ENCODE assay signal across 8 cellular contexts in the genomic region with DNA sequence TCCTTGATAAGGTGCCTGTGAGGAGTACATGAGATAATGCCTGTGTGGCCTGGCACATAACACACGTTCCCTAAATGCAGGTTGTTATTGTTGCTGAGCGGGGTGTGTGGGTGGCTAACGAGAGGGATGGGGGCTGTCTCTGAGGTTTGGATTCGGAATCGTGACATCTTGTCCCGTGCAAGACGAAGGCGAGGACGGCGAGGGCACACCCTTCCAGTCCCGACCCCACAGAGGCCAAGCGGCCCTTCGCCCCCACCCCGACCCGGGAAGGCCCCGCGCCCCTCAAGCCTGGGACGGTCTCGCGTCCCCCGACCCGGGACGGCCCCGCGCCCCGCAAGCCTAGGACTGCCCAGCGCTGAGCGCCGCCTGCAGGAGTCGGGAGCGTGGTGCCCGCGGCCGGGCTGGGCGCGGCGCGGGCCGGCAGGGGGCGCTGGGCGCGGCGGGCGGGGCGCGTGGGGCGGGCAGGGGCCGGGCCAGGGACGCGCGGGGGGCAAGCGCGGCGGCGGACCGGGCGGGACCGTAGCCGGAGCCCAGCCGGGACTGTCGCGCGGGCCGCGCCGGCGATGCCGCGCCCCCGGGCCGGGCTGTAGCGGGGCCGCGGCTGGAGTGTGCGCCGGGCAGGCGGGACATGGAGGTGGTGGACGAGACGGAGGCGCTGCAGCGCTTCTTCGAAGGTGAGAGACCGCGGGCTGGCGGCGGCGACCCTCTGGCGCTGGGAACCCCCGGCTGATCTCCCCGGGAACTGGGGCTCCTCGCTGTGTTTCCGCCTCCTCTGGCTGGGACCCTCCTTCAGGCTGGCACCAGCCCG. TPM values are rescaled to one million over a fixed set of nuclear protein-coding genes. Genes with fewer than 3 reads are reported as not detected.
A peak's percentile ranks its signal among the peaks of the same experiment; 100 is the strongest.
DNase-seq lines count a peak whose midpoint lies in the region; ATAC-seq and TF ChIP-seq lines count a peak whose summit lies in the region.

A gene (plus strand): TSS at position 520 of the 808 bp plus-strand sequence. CDS start 109 bp downstream, at position 629.

- peak within 1 kb of the TSS; percentile 27 to 34 for H3K4me3 ChIP-seq in left lung

- intact Hi-C loops in left lung (cut with DNase I) = no loop called here

- peak; percentile 19; the same call in 1 of the 2 replicates for TF ChIP-seq RAD21 in Ishikawa (IDR thresholded peaks at IDR 0.05; ENCODE audit: low read depth)

- H3K9me3 ChIP-seq in left lung = no peaks in the 10 kb centered on the region

- TF ChIP-seq CTCF in chondrocyte (IDR thresholded peaks at IDR 0.05) = peak; percentile 78
- TF ChIP-seq CTCF in left lung (IDR thresholded peaks at IDR 0.05) = peak; percentile 16 to 43

- peaks cover 3 to 18% of the 10 kb centered on the region in 2 donors for H3K4me1 ChIP-seq in left lung

- H3K9me3 Mint-ChIP-seq in chondrocyte (ENCODE audit: low read depth) = no peaks in the 10 kb centered on the region

- peaks cover 0 to 44% of the 10 kb centered on the region in 2 donors for H3K27me3 ChIP-seq in left lung

- ATAC-seq in left lung = peak; percentile 69
- no peak for ATAC-seq in HG03457 (IDR thresholded peaks at IDR 0.05; ENCODE audit: unreplicated experiment)
- no peak for ATAC-seq in HG02623 (IDR thresholded peaks at IDR 0.05; ENCODE audit: unreplicated experiment)

- no peaks in the 10 kb centered on the region for H3K36me3 ChIP-seq in left lung

- H3K27me3 Mint-ChIP-seq in chondrocyte (ENCODE audit: low read depth) = peaks cover 4% of the 10 kb centered on the region

- peak; percentile 92 for DNase-seq in GM03348 (ENCODE audit: low spot score)
- DNase-seq in activated CD4-positive, alpha-beta T cell treated with anti-CD3 and anti-CD28 coated beads for 24 hours (ENCODE audit: low read depth in 2 of 2) = peak; percentile 41 to 47
- no peak for DNase-seq in chondrocyte (ENCODE audit: low spot score)
- peak; percentile 40 to 89 for DNase-seq in left lung
- peak in 2 of 3 donors; percentile 29 to 54 for DNase-seq in stimulated activated CD4-positive, alpha-beta T cell treated with anti-CD3 and anti-CD28 coated beads, TNF-alpha, amount 100 ng/mL, for 1 hour (ENCODE audit: low read depth in 3 of 3, low spot score in 1 of 3)

- H3K27ac Mint-ChIP-seq in chondrocyte (ENCODE audit: unreplicated experiment) = no peak within 1 kb of the TSS

- TF ChIP-seq EP300 in Ishikawa (IDR thresholded peaks at IDR 0.05; ENCODE audit: borderline replicate concordance) = no peak

- peak within 1 kb of the TSS; percentile 67 for H3K4me3 Mint-ChIP-seq in chondrocyte (ENCODE audit: unreplicated experiment)

- H3K36me3 Mint-ChIP-seq in chondrocyte (ENCODE audit: low read depth) = no peaks in the 10 kb centered on the region

- H3K27ac ChIP-seq in left lung = no peak within 1 kb of the TSS

- peaks cover 15% of the 10 kb centered on the region for H3K4me1 Mint-ChIP-seq in chondrocyte (ENCODE audit: low read depth)

TF ChIP-seq in Ishikawa, 13 proteins besides CTCF, POLR2A, EP300 and RAD21:
- TF ChIP-seq, protein P1, sequence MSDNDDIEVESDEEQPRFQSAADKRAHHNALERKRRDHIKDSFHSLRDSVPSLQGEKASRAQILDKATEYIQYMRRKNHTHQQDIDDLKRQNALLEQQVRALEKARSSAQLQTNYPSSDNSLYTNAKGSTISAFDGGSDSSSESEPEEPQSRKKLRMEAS (IDR thresholded peaks at IDR 0.05) = peak; percentile 36; the same call in 1 of the 2 replicates
- TF ChIP-seq TCF12 (IDR thresholded peaks at IDR 0.05; ENCODE audit: low read depth) = no peak
- no peak for TF ChIP-seq FOXM1 (IDR thresholded peaks at IDR 0.05; ENCODE audit: borderline replicate concordance, low read depth)
- no peak for TF ChIP-seq YY1 (IDR thresholded peaks at IDR 0.05; ENCODE audit: low read depth)
- TF ChIP-seq CEBPB (IDR thresholded peaks at IDR 0.05) = no peak
- no peak for TF ChIP-seq NFIC (IDR thresholded peaks at IDR 0.05)
- TF ChIP-seq TEAD4 (IDR thresholded peaks at IDR 0.05) = no peak

RNA-seq across cellular contexts. Expression of the gene that starts here (rescaled TPM):
- total RNA-seq in chondrocyte (1.6 to 1.7 TPM in 2 of 3 replicates, not detected in the other), left lung (10 to 100 TPM; 15.4 to 17.3 TPM)
